In the genomic region with DNA sequence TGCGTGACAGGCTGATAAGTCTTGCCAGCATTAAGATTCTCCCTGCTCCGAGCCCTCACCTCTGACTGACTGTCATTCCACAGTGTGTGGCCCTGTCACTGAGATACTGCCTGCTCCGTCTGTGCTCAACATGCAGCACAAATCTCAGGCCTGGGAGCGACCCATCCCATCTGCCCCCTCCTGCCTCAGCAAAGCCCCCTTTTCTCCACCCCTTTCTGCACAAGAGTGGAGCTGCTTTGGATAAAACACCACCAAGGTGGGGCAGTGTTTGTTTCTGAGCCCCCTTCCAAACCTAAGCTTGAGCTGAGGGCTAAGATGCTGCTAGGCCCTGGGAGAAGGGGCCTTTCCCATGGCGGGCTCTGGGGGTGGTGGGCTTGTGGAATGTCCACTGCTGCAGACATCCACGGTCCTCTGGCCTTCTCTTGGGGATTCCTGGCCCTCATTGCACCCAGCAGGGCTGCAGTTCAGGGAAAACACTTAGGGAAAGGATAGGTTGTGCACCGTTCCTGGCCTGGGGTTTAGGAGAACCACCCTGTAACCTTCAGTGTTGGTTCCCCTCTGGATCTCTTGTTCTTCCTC, we compare ENCODE assay signal across 25 cellular contexts.
"Had no signal": no experiment of that assay in that cellular context is flagged by ENCODE, and none has a peak within 500 bp of the region (broad histone marks: within the 10 kb centered on the region; RNA-seq: fewer than 3 reads in every experiment).

No MANE protein-coding gene starts in this region.

- H3K36me3 Mint-ChIP-seq: activated naive CD8-positive, alpha-beta T cell treated with anti-CD3 and anti-CD28 coated beads for 36 hours; stimulated activated effector memory CD8-positive, alpha-beta T cell treated with anti-CD3 and anti-CD28 coated beads, Interleukin-12 subunit alpha, Interleukin-12 subunit beta, amount 100 ng/mL, for 72 hours; T-cell had no signal

- H3K9me3 Mint-ChIP-seq: activated naive CD8-positive, alpha-beta T cell treated with anti-CD3 and anti-CD28 coated beads for 36 hours; central memory CD8-positive, alpha-beta T cell; T-helper 2 cell treated with Interferon-gamma antibody and Interleukin-4, amounts not matched to agents 5 μg/mL and 100 μg/mL, for 36 hours had no signal

- H3K27ac ChIP-seq: dorsolateral prefrontal cortex, esophagus muscularis mucosa, neutrophil, pancreas, right lobe of liver, skin epidermis, suprapubic skin, VCaP had no signal

- H3K27me3 Mint-ChIP-seq: activated naive CD8-positive, alpha-beta T cell treated with anti-CD3 and anti-CD28 coated beads for 36 hours had no signal

- H3K27ac Mint-ChIP-seq: activated naive CD8-positive, alpha-beta T cell treated with anti-CD3 and anti-CD28 coated beads for 36 hours; nephron; stimulated activated effector memory CD8-positive, alpha-beta T cell treated with anti-CD3 and anti-CD28 coated beads, Interleukin-12 subunit alpha, Interleukin-12 subunit beta, amount 100 ng/mL, for 72 hours; T-cell; T-helper 2 cell treated with Interferon-gamma antibody and Interleukin-4, amounts not matched to agents 5 μg/mL and 100 μg/mL, for 36 hours had no signal

- H3K4me3 Mint-ChIP-seq: activated naive CD8-positive, alpha-beta T cell treated with anti-CD3 and anti-CD28 coated beads for 36 hours; central memory CD8-positive, alpha-beta T cell; nephron; stimulated activated effector memory CD8-positive, alpha-beta T cell treated with anti-CD3 and anti-CD28 coated beads, Interleukin-12 subunit alpha, Interleukin-12 subunit beta, amount 100 ng/mL, for 72 hours; stimulated activated naive CD8-positive, alpha-beta T cell treated with anti-CD3 and anti-CD28 coated beads, Interleukin-15, amount 100 ng/mL, for 72 hours; T-cell; T-helper 2 cell treated with Interferon-gamma antibody and Interleukin-4, amounts not matched to agents 5 μg/mL and 100 μg/mL, for 36 hours had no signal

- H3K4me3 ChIP-seq: dorsolateral prefrontal cortex, esophagus muscularis mucosa, pancreas, right lobe of liver, skin epidermis, suprapubic skin had no signal

- DNase-seq: activated CD4-positive, alpha-beta T cell treated with anti-CD3 and anti-CD28 coated beads, Interleukin-2, amount 50 U/mL, for 48 hours; activated CD4-positive, CD25-positive, alpha-beta regulatory T cell treated with anti-CD3 and anti-CD28 coated beads, Interleukin-2, amount 50 U/mL, for 72 hours; activated naive CD4-positive, alpha-beta T cell treated with Interleukin-2 at 50 U/mL for 16 hours; activated naive CD8-positive, alpha-beta T cell treated with anti-CD3 and anti-CD28 coated beads for 36 hours; activated T-cell treated with anti-CD3 and anti-CD28 coated beads, Interleukin-2, amount 50 U/mL, for 1 hour; glutamatergic neuron; hippocampal formation; kidney glomerular epithelial cell; left ventricle myocardium superior; stimulated activated CD4-positive, alpha-beta T cell treated with anti-CD3 and anti-CD28 coated beads, Interleukin-2, amount 100 ng/mL, for 24 hours; stimulated activated naive CD8-positive, alpha-beta T cell treated with anti-CD3 and anti-CD28 coated beads, Interleukin-15, amount 100 ng/mL, for 72 hours; T-cell; trophoblast cell had no signal

- H3K4me1 Mint-ChIP-seq: activated naive CD8-positive, alpha-beta T cell treated with anti-CD3 and anti-CD28 coated beads for 36 hours; central memory CD8-positive, alpha-beta T cell; nephron; stimulated activated effector memory CD8-positive, alpha-beta T cell treated with anti-CD3 and anti-CD28 coated beads, Interleukin-12 subunit alpha, Interleukin-12 subunit beta, amount 100 ng/mL, for 72 hours; stimulated activated naive CD8-positive, alpha-beta T cell treated with anti-CD3 and anti-CD28 coated beads, Interleukin-15, amount 100 ng/mL, for 72 hours; T-cell had no signal

- H3K27me3 ChIP-seq: neutrophil, pancreas, right lobe of liver had no signal

- H3K9me3 ChIP-seq: neutrophil, pancreas, right lobe of liver had no signal

- H3K4me1 ChIP-seq: esophagus muscularis mucosa, pancreas, right lobe of liver, suprapubic skin had no signal

- H3K36me3 ChIP-seq: esophagus muscularis mucosa, neutrophil, pancreas, right lobe of liver, suprapubic skin had no signal
